Comparison of ENCODE assay signal across 8 cellular contexts in genomic region chr3:49724586-49724985, GRCh38. TPM values are rescaled to one million over a fixed set of nuclear protein-coding genes. Genes with fewer than 3 reads are reported as not detected.
DNase-seq lines count a peak whose midpoint lies in the region; ATAC-seq, FAIRE-seq and TF ChIP-seq lines count a peak whose summit lies in the region.

No MANE protein-coding gene starts in this region.

- no peak overlapping the region; the same call in 1 of the 2 replicates for H2BK12ac ChIP-seq in H1 (ENCODE audit: low read depth, low read length)

- peak overlapping the region; percentile 59 to 82 for H3K4me2 ChIP-seq in H1 (ENCODE audit: insufficient read depth in 1 of 2, low read depth in 2 of 2, low read length in 2 of 2)
- H3K4me2 ChIP-seq in neural cell (ENCODE audit: low read length): peak overlapping the region; percentile 84

- no peaks in the 10 kb centered on the region for H3F3A ChIP-seq in neural cell (ENCODE audit: insufficient read depth, low read length, poor library complexity, severe bottlenecking)

- WGBS in H1 (ENCODE audit: extremely low coverage in 1 of 2, insufficient coverage in 1 of 2, insufficient read length in 1 of 2, insufficient replicate concordance in 2 of 2, low coverage in 1 of 2, low lambda C conversion rate in 2 of 2, missing lambda C conversion rate in 1 of 2), 2 experiments: 42% methylated on average over 6 of the region's 6 CpGs; no CpG with 5 or more reads in 1 of the 2 experiments

- no peak overlapping the region for H4K5ac ChIP-seq in H1 (ENCODE audit: insufficient read length, low read depth, low read length)

- peaks cover 29% of the 10 kb centered on the region for H3K36me3 ChIP-seq in RWPE2 (ENCODE audit: low read depth)
- H3K36me3 ChIP-seq in H1 (ENCODE audit: control insufficient read depth in 2 of 4, insufficient read depth in 4 of 4, low read length in 3 of 4): peaks cover 10 to 20% (median 18%) of the 10 kb centered on the region in 4 experiments
- H3K36me3 ChIP-seq in neural cell (ENCODE audit: insufficient read depth, low read length): no peaks in the 10 kb centered on the region

- no peaks in the 10 kb centered on the region for H3K4me1 ChIP-seq in RWPE2 (ENCODE audit: insufficient read depth, poor library complexity, severe bottlenecking)
- H3K4me1 ChIP-seq in H1 (replicated peaks in 1 of 4; ENCODE audit: control insufficient read depth in 3 of 4, insufficient read depth in 4 of 4, low read length in 3 of 4): peaks cover 0 to 15% (median 8%) of the 10 kb centered on the region in 4 experiments; a peak in 6 of 7 replicates

- peak overlapping the region; percentile 94 for H4K8ac ChIP-seq in H1 (ENCODE audit: extremely low read depth, insufficient read depth, low read length)

- peak overlapping the region; percentile 75 for H3K4me3 ChIP-seq in GM12864 (ENCODE audit: low read depth, low read length)
- H3K4me3 ChIP-seq in RWPE2 (ENCODE audit: severe bottlenecking): peak overlapping the region; percentile 96
- H3K4me3 ChIP-seq in H1 (ENCODE audit: extremely low read depth in 1 of 4, insufficient read depth in 2 of 4, low read depth in 3 of 4, low read length in 4 of 4): peak overlapping the region; percentile 72 to 97 (median 94)
- peak overlapping the region; percentile 99 for H3K4me3 ChIP-seq in neural cell (ENCODE audit: low read length)

- TF ChIP-seq RAD21 in H1 (IDR thresholded peaks at IDR 0.05 in 1 of 2, conservative IDR thresholded peaks at IDR 0.05 in 1 of 2; ENCODE audit: low read depth in 2 of 2, low read length in 2 of 2) (no peak), neural cell (conservative IDR thresholded peaks at IDR 0.05) (no peak)

- TF ChIP-seq POLR2A in H1 (IDR thresholded peaks at IDR 0.05; ENCODE audit: control extremely low read depth in 1 of 2, low read depth in 2 of 2, low read length in 2 of 2): no peak

- H3K18ac ChIP-seq in H1 (ENCODE audit: extremely low read depth, low read length): no peak overlapping the region; the same call in 1 of the 2 replicates

- H3K9ac ChIP-seq in H1 (replicated peaks in 1 of 4; ENCODE audit: extremely low read depth in 1 of 4, low read depth in 3 of 4, low read length in 3 of 4) (peak overlapping the region; percentile 43 to 90 (median 86)), neural cell (ENCODE audit: low read length) (no peak overlapping the region)

- H2AFZ ChIP-seq in H1 (ENCODE audit: low read length) (no peak overlapping the region), neural cell (ENCODE audit: low read depth, low read length) (no peak overlapping the region)

- peaks cover 7 to 20% of the 10 kb centered on the region in 2 experiments for H4K20me1 ChIP-seq in H1 (replicated peaks in 1 of 2; ENCODE audit: control insufficient read depth in 1 of 2, insufficient read depth in 2 of 2, low read length in 2 of 2)
- no peaks in the 10 kb centered on the region for H4K20me1 ChIP-seq in neural cell (ENCODE audit: insufficient read depth)

- H2BK5ac ChIP-seq in H1 (ENCODE audit: low read depth, low read length): no peak overlapping the region; the same call in 1 of the 2 replicates

- H3K4ac ChIP-seq in H1 (replicated peaks; ENCODE audit: insufficient read length, low read depth, low read length): no peak overlapping the region

- ATAC-seq in RWPE2 (ENCODE audit: low read depth): no peak

- CTCF ChIA-PET in H1 (lab: Charles Lee; ENCODE audit: partially characterized antibody): interaction anchor here (0.8 to 1.5 kb wide), 5 partner anchors 20 to 205 kb away, joined by 3 to 14 read pairs (median 3); partner anchors contain the start of genes IP6K1 and MON1A

- no peak overlapping the region for H3K56ac ChIP-seq in H1 (replicated peaks; ENCODE audit: insufficient read length, low read depth, low read length)

- H4K91ac ChIP-seq in H1 (replicated peaks; ENCODE audit: insufficient read length, low read length): peak overlapping the region; percentile 10

- no peak overlapping the region for H2BK15ac ChIP-seq in H1 (ENCODE audit: low read length)

- TF ChIP-seq EP300 in H1 (IDR thresholded peaks at IDR 0.05; ENCODE audit: borderline replicate concordance in 1 of 2, low read depth in 2 of 2, low read length in 2 of 2) (no peak), neural cell (conservative IDR thresholded peaks at IDR 0.05; ENCODE audit: poor library complexity, severe bottlenecking) (no peak)

- peaks cover 5% of the 10 kb centered on the region; the same call in 1 of the 2 replicates for H3K79me1 ChIP-seq in H1 (ENCODE audit: low read depth, low read length)

- peak overlapping the region; percentile 64 for H3K27ac ChIP-seq in RWPE2 (ENCODE audit: poor library complexity, severe bottlenecking)
- peak overlapping the region; percentile 80; the same call in 1 of the 2 replicates for H3K27ac ChIP-seq in H1 (ENCODE audit: low read depth, low read length)
- peak overlapping the region; percentile 34 for H3K27ac ChIP-seq in neural cell (ENCODE audit: low read length)

- H3K9me3 ChIP-seq in RWPE2 (ENCODE audit: severe bottlenecking) (no peaks in the 10 kb centered on the region), H1 (ENCODE audit: insufficient read depth in 2 of 2, low read depth in 1 of 2, low read length in 1 of 2) (no peaks in the 10 kb centered on the region), neural cell (ENCODE audit: low read length) (no peaks in the 10 kb centered on the region)

- H2BK20ac ChIP-seq in H1 (ENCODE audit: low read length): no peak overlapping the region

- H3K79me2 ChIP-seq in H1 (ENCODE audit: control insufficient read depth in 1 of 2, insufficient read depth in 2 of 2, low read length in 2 of 2) (peaks cover 0 to 8% of the 10 kb centered on the region in 2 experiments; a peak in 1 of 4 replicates), neural cell (replicated peaks; ENCODE audit: insufficient read depth, low read length) (no peaks in the 10 kb centered on the region)

- H3K9me2 ChIP-seq in neural cell (ENCODE audit: insufficient read depth, low read length): no peaks in the 10 kb centered on the region

- no peak for FAIRE-seq in H1 (lab: Jason Lieb, UNC)

- H3K27me3 ChIP-seq in RWPE2 (ENCODE audit: insufficient read depth, poor library complexity, severe bottlenecking) (no peaks in the 10 kb centered on the region), H1 (replicated peaks in 1 of 4; ENCODE audit: control insufficient read depth in 3 of 4, extremely low read depth in 1 of 4, insufficient read depth in 3 of 4, low read length in 3 of 4) (no peaks in the 10 kb centered on the region), neural cell (ENCODE audit: insufficient read depth, low read depth, low read length) (no peaks in the 10 kb centered on the region)

- peak overlapping the region; percentile 69; the same call in 1 of the 2 replicates for H2AK5ac ChIP-seq in H1 (ENCODE audit: low read depth, low read length)

- DNase-seq in GM12864 (ENCODE audit: low read depth) (no peak), RWPE2 (ENCODE audit: low spot score) (peak; percentile 49), H1 (ENCODE audit: low read depth in 1 of 2, low spot score in 2 of 2) (peak in 1 of 2 experiments; percentile 50), HUDEP-2 (lab: John Stamatoyannopoulos, UW; ENCODE audit: unreplicated experiment in 76 of 76) (no peak), H4 (ENCODE audit: low spot score) (no peak), HK-2 (ENCODE audit: unreplicated experiment) (no peak), EL (no peak)

- no peak overlapping the region for H2BK120ac ChIP-seq in H1 (replicated peaks; ENCODE audit: low read depth, low read length)

- H3K23me2 ChIP-seq in H1 (ENCODE audit: low read depth, low read length): peaks cover 6% of the 10 kb centered on the region; the same call in 1 of the 2 replicates

- H3K14ac ChIP-seq in H1 (ENCODE audit: insufficient read length): no peak overlapping the region

- POLR2A ChIA-PET in H1 (lab: Charles Lee; ENCODE audit: partially characterized antibody): interaction anchor here (0.7 to 7.3 kb wide), 5 partner anchors 10 to 555 kb away, joined by 3 to 41 read pairs (median 13); partner anchors contain the start of gene IP6K1

- no peak for TF ChIP-seq CTCF in GM12864 (IDR thresholded peaks at IDR 0.05; ENCODE audit: low read depth, low read length, missing control alignments)
- TF ChIP-seq CTCF in RWPE2 (IDR thresholded peaks at IDR 0.05; ENCODE audit: poor library complexity, severe bottlenecking): no peak
- TF ChIP-seq CTCF in H1 (IDR thresholded peaks at IDR 0.05; ENCODE audit: control extremely low read depth in 1 of 3, insufficient read depth in 1 of 3, low read depth in 1 of 3, low read length in 3 of 3): no peak
- TF ChIP-seq CTCF in neural cell (IDR thresholded peaks at IDR 0.05; ENCODE audit: poor library complexity, severe bottlenecking): no peak

- no peak overlapping the region for H3K23ac ChIP-seq in H1 (ENCODE audit: insufficient read length)

RNA-seq across cellular contexts. Expression of gene GMPPB, which starts 0.8 kb away (rescaled TPM):
- 23.9 and 24.0 TPM in 2 replicates for total RNA-seq in H1 (2021; fragmentation: NEBNext Ultra II Directional; extraction: Animal tissue kit (Norgen Biotek cat#: 25700))
- 20.9 and 26.6 TPM in 2 replicates for polyA plus RNA-seq in H1 (2011; rRNA removed)
- 22.7 TPM for polyA plus RNA-seq in H1 (2011; cell fraction: cytosol; rRNA removed)
- polyA plus RNA-seq in H1 (2011; cell fraction: nucleus; rRNA removed): 27.5 TPM
- polyA plus RNA-seq in H1 (2012, experiment 1 of 2): 11.9 to 25.8 TPM (median 24.2 TPM) in 4 replicates
- 21.9 TPM for polyA plus RNA-seq in H1 (2012, experiment 2 of 2)
- 8.3 TPM for polyA plus RNA-seq in H1 (2013, experiment 1 of 2)
- 9.1 TPM for polyA plus RNA-seq in H1 (2013, experiment 2 of 2)
- polyA minus RNA-seq in H1 (2011; rRNA and poly(A)+ RNA removed): 24.6 and 27.9 TPM in 2 replicates
- polyA minus RNA-seq in H1 (2011; cell fraction: cytosol; rRNA and poly(A)+ RNA removed): 15.9 TPM
- 27.7 TPM for polyA minus RNA-seq in H1 (2011; cell fraction: nucleus; rRNA and poly(A)+ RNA removed)
- 20.0 and 20.8 TPM in 2 replicates for polyA plus RNA-seq in neural cell
- polyA minus RNA-seq in neural cell: 15.5 and 20.0 TPM in 2 replicates
- 11.9 and 15.1 TPM in 2 replicates for total RNA-seq in H4 (2014; rRNA removed; shearing (Covaris generic))

RNA-seq across cellular contexts. Expression of gene AMIGO3, which starts 5.1 kb away (rescaled TPM):
- 1.6 and 2.9 TPM in 2 replicates for total RNA-seq in H1 (2021; fragmentation: NEBNext Ultra II Directional; extraction: Animal tissue kit (Norgen Biotek cat#: 25700))
- polyA plus RNA-seq in H1 (2011; rRNA removed): 8.8 and 13.1 TPM in 2 replicates
- 5.9 TPM for polyA plus RNA-seq in H1 (2011; cell fraction: cytosol; rRNA removed)
- polyA plus RNA-seq in H1 (2011; cell fraction: nucleus; rRNA removed): 7.3 TPM
- polyA plus RNA-seq in H1 (2012, experiment 1 of 2): 3.7 to 6.4 TPM (median 6.0 TPM) in 4 replicates
- 5.3 TPM for polyA plus RNA-seq in H1 (2012, experiment 2 of 2)
- 7.9 TPM for polyA plus RNA-seq in H1 (2013, experiment 1 of 2)
- polyA plus RNA-seq in H1 (2013, experiment 2 of 2): 7.7 TPM
- 3.1 and 3.4 TPM in 2 replicates for polyA minus RNA-seq in H1 (2011; rRNA and poly(A)+ RNA removed)
- polyA minus RNA-seq in H1 (2011; cell fraction: cytosol; rRNA and poly(A)+ RNA removed): 8.0 TPM
- 14.2 TPM for polyA minus RNA-seq in H1 (2011; cell fraction: nucleus; rRNA and poly(A)+ RNA removed)
- polyA plus RNA-seq in neural cell: 4.0 and 8.0 TPM in 2 replicates
- 3.1 and 6.8 TPM in 2 replicates for polyA minus RNA-seq in neural cell
- not detected in 2 replicates for total RNA-seq in H4 (2014; rRNA removed; shearing (Covaris generic))

RNA-seq across cellular contexts. Expression of gene RNF123, which starts 35.2 kb away (rescaled TPM):
- 30.5 and 34.2 TPM in 2 replicates for total RNA-seq in H1 (2021; fragmentation: NEBNext Ultra II Directional; extraction: Animal tissue kit (Norgen Biotek cat#: 25700))
- polyA plus RNA-seq in H1 (2011; rRNA removed) (57.7 and 71.5 TPM in 2 replicates), neural cell (27.4 and 32.0 TPM in 2 replicates)
- polyA plus RNA-seq in H1 (2011; cell fraction: cytosol; rRNA removed): 42.3 TPM
- 154 TPM for polyA plus RNA-seq in H1 (2011; cell fraction: nucleus; rRNA removed)
- polyA plus RNA-seq in H1 (2012, experiment 1 of 2): 14.4 to 33.7 TPM (median 28.7 TPM) in 4 replicates
- polyA plus RNA-seq in H1 (2012, experiment 2 of 2): 25.2 TPM
- polyA plus RNA-seq in H1 (2013, experiment 1 of 2): 25.4 TPM
- polyA plus RNA-seq in H1 (2013, experiment 2 of 2): 26.8 TPM
- 49.8 TPM in 2 replicates for polyA minus RNA-seq in H1 (2011; rRNA and poly(A)+ RNA removed)
- polyA minus RNA-seq in H1 (2011; cell fraction: cytosol; rRNA and poly(A)+ RNA removed): 26.6 TPM
- polyA minus RNA-seq in H1 (2011; cell fraction: nucleus; rRNA and poly(A)+ RNA removed): 51.9 TPM
- polyA minus RNA-seq in neural cell: 29.8 and 37.0 TPM in 2 replicates
- 8.4 and 11.8 TPM in 2 replicates for total RNA-seq in H4 (2014; rRNA removed; shearing (Covaris generic))

RNA-seq across cellular contexts. Expression of gene MST1, which starts 35.3 kb away (rescaled TPM):
- 6.2 and 8.5 TPM in 2 replicates for total RNA-seq in H1 (2021; fragmentation: NEBNext Ultra II Directional; extraction: Animal tissue kit (Norgen Biotek cat#: 25700))
- polyA plus RNA-seq in H1 (2011; rRNA removed) (9.5 and 14.2 TPM in 2 replicates), neural cell (62.5 and 64.0 TPM in 2 replicates)
- polyA plus RNA-seq in H1 (2011; cell fraction: cytosol; rRNA removed): 13.9 TPM
- polyA plus RNA-seq in H1 (2011; cell fraction: nucleus; rRNA removed): 85.9 TPM
- polyA plus RNA-seq in H1 (2012, experiment 1 of 2): 9.0 to 11.8 TPM (median 9.3 TPM) in 4 replicates
- polyA plus RNA-seq in H1 (2012, experiment 2 of 2): 4.6 TPM
- 8.6 TPM for polyA plus RNA-seq in H1 (2013, experiment 1 of 2)
- 7.0 TPM for polyA plus RNA-seq in H1 (2013, experiment 2 of 2)
- polyA minus RNA-seq in H1 (2011; rRNA and poly(A)+ RNA removed): 6.0 and 7.3 TPM in 2 replicates
- polyA minus RNA-seq in H1 (2011; cell fraction: cytosol; rRNA and poly(A)+ RNA removed): 13.4 TPM
- polyA minus RNA-seq in H1 (2011; cell fraction: nucleus; rRNA and poly(A)+ RNA removed): 23.3 TPM
- 8.8 and 9.6 TPM in 2 replicates for polyA minus RNA-seq in neural cell
- total RNA-seq in H4 (2014; rRNA removed; shearing (Covaris generic)): 0.10 TPM in 1 of 2 replicates, not detected in the other

RNA-seq across cellular contexts. Expression of gene APEH, which starts 50.4 kb away (rescaled TPM):
- total RNA-seq in H1 (2021; fragmentation: NEBNext Ultra II Directional; extraction: Animal tissue kit (Norgen Biotek cat#: 25700)): 222 and 236 TPM in 2 replicates
- polyA plus RNA-seq in H1 (2011; rRNA removed) (260 and 275 TPM in 2 replicates), neural cell (98.4 and 119 TPM in 2 replicates)
- polyA plus RNA-seq in H1 (2011; cell fraction: cytosol; rRNA removed): 237 TPM
- 509 TPM for polyA plus RNA-seq in H1 (2011; cell fraction: nucleus; rRNA removed)
- polyA plus RNA-seq in H1 (2012, experiment 1 of 2): 188 to 293 TPM (median 261 TPM) in 4 replicates
- polyA plus RNA-seq in H1 (2012, experiment 2 of 2): 246 TPM
- 99.8 TPM for polyA plus RNA-seq in H1 (2013, experiment 1 of 2)
- polyA plus RNA-seq in H1 (2013, experiment 2 of 2): 92.7 TPM
- polyA minus RNA-seq in H1 (2011; rRNA and poly(A)+ RNA removed): 303 and 366 TPM in 2 replicates
- polyA minus RNA-seq in H1 (2011; cell fraction: cytosol; rRNA and poly(A)+ RNA removed): 156 TPM
- polyA minus RNA-seq in H1 (2011; cell fraction: nucleus; rRNA and poly(A)+ RNA removed): 198 TPM
- polyA minus RNA-seq in neural cell: 84.9 and 93.7 TPM in 2 replicates
- 78.3 and 86.6 TPM in 2 replicates for total RNA-seq in H4 (2014; rRNA removed; shearing (Covaris generic))
